9 cellular contexts compared by ENCODE assay signal in the genomic region with DNA sequence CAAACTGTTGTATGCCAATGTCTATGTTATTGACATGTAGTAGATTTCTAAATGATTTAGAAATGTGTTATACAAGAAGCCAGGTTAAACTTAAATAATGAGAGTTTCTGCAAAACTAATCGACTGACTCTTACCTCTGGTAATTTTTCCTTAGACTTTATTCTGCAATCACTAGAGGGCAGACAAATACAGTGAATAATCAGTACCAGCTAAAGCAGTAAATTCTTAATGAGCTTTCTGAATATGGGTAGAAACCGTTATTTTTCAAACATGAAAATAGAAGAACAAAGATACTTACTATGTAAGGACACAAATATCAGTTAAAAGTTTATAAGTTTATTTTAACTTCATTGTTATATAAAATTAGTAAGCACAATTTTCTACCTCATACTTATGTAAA.
A peak's percentile ranks its signal among the peaks of the same experiment; 100 is the strongest.
DNase-seq lines count a peak whose midpoint lies in the region; ATAC-seq and TF ChIP-seq lines count a peak whose summit lies in the region.
"Had no signal": no experiment of that assay in that cellular context is flagged by ENCODE, and none has a peak within 500 bp of the region (broad histone marks: within the 10 kb centered on the region; RNA-seq: fewer than 3 reads in every experiment).

No MANE protein-coding gene starts in this region.

- peaks cover 10% of the 10 kb centered on the region for H3K27me3 Mint-ChIP-seq in stimulated activated naive CD8-positive, alpha-beta T cell treated with anti-CD3 and anti-CD28 coated beads, Interleukin-15, amount 100 ng/mL, for 72 hours
- peaks cover 3% of the 10 kb centered on the region for H3K27me3 Mint-ChIP-seq in memory B cell

- no peak overlapping the region for H3K27ac Mint-ChIP-seq in stimulated activated naive CD8-positive, alpha-beta T cell treated with anti-CD3 and anti-CD28 coated beads, Interleukin-15, amount 100 ng/mL, for 72 hours
- no peak overlapping the region for H3K27ac Mint-ChIP-seq in memory B cell

- ATAC-seq in stimulated activated naive CD8-positive, alpha-beta T cell treated with anti-CD3 and anti-CD28 coated beads, Interleukin-15, Interleukin-2, amounts not matched to agents 100 U/mL and 50 U/mL, for 24 hours = peak; percentile 61
- ATAC-seq in stimulated activated naive CD8-positive, alpha-beta T cell treated with anti-CD3 and anti-CD28 coated beads, Interleukin-15, amount 100 ng/mL, for 72 hours = no peak
- ATAC-seq in HG02678 (IDR thresholded peaks at IDR 0.05; ENCODE audit: unreplicated experiment) (peak; percentile 70), memory B cell (ENCODE audit: low read depth) (peak; percentile 79), GM19328 (IDR thresholded peaks at IDR 0.05; ENCODE audit: unreplicated experiment) (no peak), GM18519 (IDR thresholded peaks at IDR 0.05; ENCODE audit: low FRiP score, unreplicated experiment) (no peak)

- DNase-seq in stimulated activated naive CD8-positive, alpha-beta T cell treated with anti-CD3 and anti-CD28 coated beads, Interleukin-15, Interleukin-2, amounts not matched to agents 100 U/mL and 50 U/mL, for 24 hours = no peak
- DNase-seq in stimulated activated naive CD8-positive, alpha-beta T cell treated with anti-CD3 and anti-CD28 coated beads, Interleukin-15, amount 100 ng/mL, for 72 hours = no peak
- DNase-seq in NCI-H446 treated with DMSO at 0.1 percent for 48 hours (lab: John Stamatoyannopoulos, UW) = peak; percentile 30
- peak; percentile 70 to 71 for DNase-seq in cardiac fibroblast (ENCODE audit: low read depth in 2 of 2)
- peak in 1 of 2 donors; percentile 36 for DNase-seq in memory B cell (ENCODE audit: low spot score in 2 of 2)

- no peaks in the 10 kb centered on the region for H3K9me3 Mint-ChIP-seq in stimulated activated naive CD8-positive, alpha-beta T cell treated with anti-CD3 and anti-CD28 coated beads, Interleukin-15, amount 100 ng/mL, for 72 hours
- no peaks in the 10 kb centered on the region for H3K9me3 Mint-ChIP-seq in memory B cell

- H3K4me1 Mint-ChIP-seq in stimulated activated naive CD8-positive, alpha-beta T cell treated with anti-CD3 and anti-CD28 coated beads, Interleukin-15, amount 100 ng/mL, for 72 hours = no peaks in the 10 kb centered on the region
- H3K4me1 Mint-ChIP-seq in memory B cell = no peaks in the 10 kb centered on the region

- H3K4me3 Mint-ChIP-seq in stimulated activated naive CD8-positive, alpha-beta T cell treated with anti-CD3 and anti-CD28 coated beads, Interleukin-15, amount 100 ng/mL, for 72 hours = no peak overlapping the region
- no peak overlapping the region for H3K4me3 Mint-ChIP-seq in memory B cell

- H3K36me3 Mint-ChIP-seq in memory B cell = no peaks in the 10 kb centered on the region

- no peak overlapping the region for H3K4me3 ChIP-seq in cardiac fibroblast (replicated peaks in 1 of 2; ENCODE audit: low read depth in 2 of 2, low read length in 2 of 2)
- H3K4me3 ChIP-seq: HAP-1 had no signal

- peak; percentile 39 for TF ChIP-seq CTCF in cardiac fibroblast (IDR thresholded peaks at IDR 0.05; ENCODE audit: low read depth, low read length)

Comparison
In these comparisons a context has a peak if more than half of its experiments do, and no peak if none do; other contexts are left out.
1. ATAC-seq: peak in stimulated activated naive CD8-positive, alpha-beta T cell treated with anti-CD3 and anti-CD28 coated beads, Interleukin-15, Interleukin-2, amounts not matched to agents 100 U/mL and 50 U/mL, for 24 hours (single experiment), HG02678 (single experiment) and memory B cell (single experiment); none in stimulated activated naive CD8-positive, alpha-beta T cell treated with anti-CD3 and anti-CD28 coated beads, Interleukin-15, amount 100 ng/mL, for 72 hours (single experiment), GM19328 (single experiment) and GM18519 (single experiment).
2. DNase-seq: peak in NCI-H446 treated with DMSO at 0.1 percent for 48 hours (single experiment) and cardiac fibroblast (2 of 2); none in stimulated activated naive CD8-positive, alpha-beta T cell treated with anti-CD3 and anti-CD28 coated beads, Interleukin-15, Interleukin-2, amounts not matched to agents 100 U/mL and 50 U/mL, for 24 hours (single experiment) and stimulated activated naive CD8-positive, alpha-beta T cell treated with anti-CD3 and anti-CD28 coated beads, Interleukin-15, amount 100 ng/mL, for 72 hours (0 of 2).